8 cellular contexts compared by ENCODE assay signal in genomic region chr2:174344716-174345472, GRCh38. TPM values are rescaled to one million over a fixed set of nuclear protein-coding genes. Genes with fewer than 3 reads are reported as not detected.
DNase-seq lines count a peak whose midpoint lies in the region; ATAC-seq and TF ChIP-seq lines count a peak whose summit lies in the region.

No MANE protein-coding gene starts in this region.

- H3K9me3 Mint-ChIP-seq in activated T-cell treated with anti-CD3 and anti-CD28 coated beads, Interleukin-2, amount 50 U/mL, for 72 hours: no peaks in the 10 kb centered on the region
- H3K9me3 Mint-ChIP-seq in stimulated activated naive B cell treated with anti-CD40 and anti-IgM and Interleukin-4, amounts not matched to agents 10 μg/mL and 1 μg/mL and 100 μg/mL, for 72 hours: no peaks in the 10 kb centered on the region
- no peaks in the 10 kb centered on the region for H3K9me3 Mint-ChIP-seq in activated CD4-positive, alpha-beta memory T cell treated with anti-CD3 and anti-CD28 coated beads, Interleukin-2, amount 10 ng/mL, durations not matched to agents 7 days and 5 days

- H3K27ac ChIP-seq in coronary artery: no peak overlapping the region

- peaks cover 42% of the 10 kb centered on the region for H3K4me1 Mint-ChIP-seq in activated T-cell treated with anti-CD3 and anti-CD28 coated beads, Interleukin-2, amount 50 U/mL, for 72 hours (ENCODE audit: low read depth)
- H3K4me1 Mint-ChIP-seq in stimulated activated naive B cell treated with anti-CD40 and anti-IgM and Interleukin-4, amounts not matched to agents 10 μg/mL and 1 μg/mL and 100 μg/mL, for 72 hours: peaks cover 20 to 38% of the 10 kb centered on the region in 2 donors
- H3K4me1 Mint-ChIP-seq in activated CD4-positive, alpha-beta memory T cell treated with anti-CD3 and anti-CD28 coated beads, Interleukin-2, amount 10 ng/mL, durations not matched to agents 7 days and 5 days: peaks cover 29% of the 10 kb centered on the region

- H3K4me3 ChIP-seq in coronary artery: no peak overlapping the region

- peaks cover 3 to 8% of the 10 kb centered on the region in 2 donors for H3K36me3 Mint-ChIP-seq in activated T-cell treated with anti-CD3 and anti-CD28 coated beads, Interleukin-2, amount 50 U/mL, for 72 hours (ENCODE audit: insufficient read depth in 2 of 2)
- H3K36me3 Mint-ChIP-seq in stimulated activated naive B cell treated with anti-CD40 and anti-IgM and Interleukin-4, amounts not matched to agents 10 μg/mL and 1 μg/mL and 100 μg/mL, for 72 hours: peaks cover 21 to 23% of the 10 kb centered on the region in 2 donors
- peaks cover 11% of the 10 kb centered on the region for H3K36me3 Mint-ChIP-seq in activated CD4-positive, alpha-beta memory T cell treated with anti-CD3 and anti-CD28 coated beads, Interleukin-2, amount 10 ng/mL, durations not matched to agents 7 days and 5 days (ENCODE audit: low read depth)

- no peak for TF ChIP-seq CTCF in coronary artery (IDR thresholded peaks at IDR 0.05)

- no peak for DNase-seq in activated T-cell treated with anti-CD3 and anti-CD28 coated beads, Interleukin-2, amount 50 U/mL, for 72 hours
- DNase-seq in activated T-cell treated with anti-CD3 and anti-CD28 coated beads for 4 hours (no peak), NCI-H226 (peak; percentile 11), dermis blood vessel endothelial cell (peak; percentile 64), coronary artery (ENCODE audit: low spot score) (no peak)
- DNase-seq in stimulated activated naive B cell treated with anti-CD40 and anti-IgM and Interleukin-4, amounts not matched to agents 10 μg/mL and 1 μg/mL and 100 μg/mL, for 72 hours: no peak
- DNase-seq in activated CD4-positive, alpha-beta memory T cell treated with anti-CD3 and anti-CD28 coated beads, Interleukin-2, amount 10 ng/mL, durations not matched to agents 7 days and 5 days: no peak
- DNase-seq in activated naive CD4-positive, alpha-beta T cell treated with Interleukin-2 at 50 U/mL for 16 hours: no peak

- peak overlapping the region; percentile 65 for H3K27ac Mint-ChIP-seq in activated T-cell treated with anti-CD3 and anti-CD28 coated beads, Interleukin-2, amount 50 U/mL, for 72 hours
- H3K27ac Mint-ChIP-seq in stimulated activated naive B cell treated with anti-CD40 and anti-IgM and Interleukin-4, amounts not matched to agents 10 μg/mL and 1 μg/mL and 100 μg/mL, for 72 hours: peak overlapping the region; percentile 73
- H3K27ac Mint-ChIP-seq in activated CD4-positive, alpha-beta memory T cell treated with anti-CD3 and anti-CD28 coated beads, Interleukin-2, amount 10 ng/mL, durations not matched to agents 7 days and 5 days: no peak overlapping the region

- POLR2A ChIA-PET in activated CD4-positive, alpha-beta memory T cell treated with anti-CD3 and anti-CD28 coated beads, Interleukin-2, amount 10 ng/mL, durations not matched to agents 7 days and 5 days (lab: Charles Lee): no interaction called here

- CTCF ChIA-PET in activated CD4-positive, alpha-beta memory T cell treated with anti-CD3 and anti-CD28 coated beads, Interleukin-2, amount 10 ng/mL, durations not matched to agents 7 days and 5 days (lab: Charles Lee): interaction anchor here (0.8 to 2.7 kb wide), 4 partner anchors 10 to 942 kb away, joined by 3 to 9 read pairs (median 4); partner anchors contain the start of gene SP9

- H3K27me3 Mint-ChIP-seq in activated T-cell treated with anti-CD3 and anti-CD28 coated beads, Interleukin-2, amount 50 U/mL, for 72 hours (ENCODE audit: low read depth): peaks cover 45% of the 10 kb centered on the region
- peaks cover 31 to 56% of the 10 kb centered on the region in 2 donors for H3K27me3 Mint-ChIP-seq in stimulated activated naive B cell treated with anti-CD40 and anti-IgM and Interleukin-4, amounts not matched to agents 10 μg/mL and 1 μg/mL and 100 μg/mL, for 72 hours
- peaks cover 43% of the 10 kb centered on the region for H3K27me3 Mint-ChIP-seq in activated CD4-positive, alpha-beta memory T cell treated with anti-CD3 and anti-CD28 coated beads, Interleukin-2, amount 10 ng/mL, durations not matched to agents 7 days and 5 days

- no peak for ATAC-seq in activated T-cell treated with anti-CD3 and anti-CD28 coated beads, Interleukin-2, amount 50 U/mL, for 72 hours (replicated peaks in 1 of 2)
- no peak for ATAC-seq in stimulated activated naive B cell treated with anti-CD40 and anti-IgM and Interleukin-4, amounts not matched to agents 10 μg/mL and 1 μg/mL and 100 μg/mL, for 72 hours (replicated peaks)

- H3K4me3 Mint-ChIP-seq in activated T-cell treated with anti-CD3 and anti-CD28 coated beads, Interleukin-2, amount 50 U/mL, for 72 hours: peak overlapping the region; percentile 55 to 78
- H3K4me3 Mint-ChIP-seq in stimulated activated naive B cell treated with anti-CD40 and anti-IgM and Interleukin-4, amounts not matched to agents 10 μg/mL and 1 μg/mL and 100 μg/mL, for 72 hours: no peak overlapping the region
- no peak overlapping the region for H3K4me3 Mint-ChIP-seq in activated CD4-positive, alpha-beta memory T cell treated with anti-CD3 and anti-CD28 coated beads, Interleukin-2, amount 10 ng/mL, durations not matched to agents 7 days and 5 days

RNA-seq across cellular contexts. Expression of gene SP9, which starts 10.1 kb away (rescaled TPM):
- total RNA-seq in activated T-cell treated with anti-CD3 and anti-CD28 coated beads, Interleukin-2, amount 50 U/mL, for 72 hours: not detected
- total RNA-seq in dermis blood vessel endothelial cell: not detected in 2 replicates
- total RNA-seq in activated CD4-positive, alpha-beta memory T cell treated with anti-CD3 and anti-CD28 coated beads, Interleukin-2, amount 10 ng/mL, durations not matched to agents 7 days and 5 days: not detected

RNA-seq across cellular contexts. Expression of gene SCRN3, which starts 50.6 kb away (rescaled TPM):
- total RNA-seq in activated T-cell treated with anti-CD3 and anti-CD28 coated beads, Interleukin-2, amount 50 U/mL, for 72 hours: 10 to 100 TPM; 17.1 to 19.9 TPM
- 24.0 and 31.6 TPM in 2 replicates for total RNA-seq in dermis blood vessel endothelial cell
- 10 to 100 TPM; 15.3 to 18.4 TPM for total RNA-seq in activated CD4-positive, alpha-beta memory T cell treated with anti-CD3 and anti-CD28 coated beads, Interleukin-2, amount 10 ng/mL, durations not matched to agents 7 days and 5 days

Comparison
In these comparisons a context has a peak if more than half of its experiments do, and no peak if none do; other contexts are left out.
1. DNase-seq: peak in NCI-H226 (single experiment) and dermis blood vessel endothelial cell (single experiment); none in activated T-cell treated with anti-CD3 and anti-CD28 coated beads, Interleukin-2, amount 50 U/mL, for 72 hours (0 of 2), activated T-cell treated with anti-CD3 and anti-CD28 coated beads for 4 hours (single experiment), stimulated activated naive B cell treated with anti-CD40 and anti-IgM and Interleukin-4, amounts not matched to agents 10 μg/mL and 1 μg/mL and 100 μg/mL, for 72 hours (single experiment), activated CD4-positive, alpha-beta memory T cell treated with anti-CD3 and anti-CD28 coated beads, Interleukin-2, amount 10 ng/mL, durations not matched to agents 7 days and 5 days (single experiment), coronary artery (single experiment) and activated naive CD4-positive, alpha-beta T cell treated with Interleukin-2 at 50 U/mL for 16 hours (single experiment).
2. H3K4me3 Mint-ChIP-seq: peak in activated T-cell treated with anti-CD3 and anti-CD28 coated beads, Interleukin-2, amount 50 U/mL, for 72 hours (2 of 2); none in stimulated activated naive B cell treated with anti-CD40 and anti-IgM and Interleukin-4, amounts not matched to agents 10 μg/mL and 1 μg/mL and 100 μg/mL, for 72 hours (0 of 2) and activated CD4-positive, alpha-beta memory T cell treated with anti-CD3 and anti-CD28 coated beads, Interleukin-2, amount 10 ng/mL, durations not matched to agents 7 days and 5 days (single experiment).